In the genomic region with DNA sequence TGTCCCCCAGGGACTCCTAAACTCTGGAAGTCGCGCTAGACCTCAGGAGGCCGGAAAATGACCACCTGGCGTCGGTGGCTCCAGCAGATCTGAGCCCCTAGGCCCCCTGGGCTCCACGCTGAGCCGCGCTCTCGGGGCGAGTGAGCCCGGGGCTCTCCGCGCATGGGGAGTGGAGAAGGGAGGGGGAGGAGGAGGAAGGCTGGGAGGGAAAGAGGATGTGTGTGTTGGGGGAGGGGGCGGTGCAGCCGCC, we compare ENCODE assay signal across 1 cellular context.
TF ChIP-seq lines count a peak whose summit lies in the region.

No MANE protein-coding gene starts in this region.

TF ChIP-seq in K562, 482 proteins besides CTCF, POLR2A, EP300 and RAD21 (continued from another document):
- no peak for TF ChIP-seq TFE3 (CRISPR knock-in tag; IDR thresholded peaks at IDR 0.05)
- TF ChIP-seq GATAD2A (IDR thresholded peaks at IDR 0.05), result 0 out of 2 replicates have a peak, but pooled peaks have one; percentile 9
- no peak for TF ChIP-seq NR0B1 (IDR thresholded peaks at IDR 0.05; ENCODE audit: partially characterized antibody)
- TF ChIP-seq WHSC1 (IDR thresholded peaks at IDR 0.05; ENCODE audit: low read length), result no peak
- TF ChIP-seq BHLHE40 (IDR thresholded peaks at IDR 0.05; ENCODE audit: low read length), result no peak
- TF ChIP-seq ATF6 (CRISPR knock-in tag; IDR thresholded peaks at IDR 0.05), result no peak
- no peak for TF ChIP-seq RBM34 (IDR thresholded peaks at IDR 0.05; ENCODE audit: borderline replicate concordance, insufficient read depth, low read length)
- peak; percentile 33 for TF ChIP-seq ATF7 (IDR thresholded peaks at IDR 0.05)
- 0 out of 2 replicates have a peak, but pooled peaks have one; percentile 1 for TF ChIP-seq CBX5 (IDR thresholded peaks at IDR 0.05; ENCODE audit: borderline replicate concordance, low read depth)
- TF ChIP-seq, protein P1, sequence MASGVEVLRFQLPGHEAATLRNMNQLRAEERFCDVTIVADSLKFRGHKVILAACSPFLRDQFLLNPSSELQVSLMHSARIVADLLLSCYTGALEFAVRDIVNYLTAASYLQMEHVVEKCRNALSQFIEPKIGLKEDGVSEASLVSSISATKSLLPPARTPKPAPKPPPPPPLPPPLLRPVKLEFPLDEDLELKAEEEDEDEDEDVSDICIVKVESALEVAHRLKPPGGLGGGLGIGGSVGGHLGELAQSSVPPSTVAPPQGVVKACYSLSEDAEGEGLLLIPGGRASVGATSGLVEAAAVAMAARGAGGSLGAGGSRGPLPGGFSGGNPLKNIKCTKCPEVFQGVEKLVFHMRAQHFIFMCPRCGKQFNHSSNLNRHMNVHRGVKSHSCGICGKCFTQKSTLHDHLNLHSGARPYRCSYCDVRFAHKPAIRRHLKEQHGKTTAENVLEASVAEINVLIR (CRISPR knock-in tag; IDR thresholded peaks at IDR 0.05), result no peak
- no peak for TF ChIP-seq CBX3 (IDR thresholded peaks at IDR 0.05; ENCODE audit: borderline replicate concordance in 1 of 2, low read length in 2 of 2)
- TF ChIP-seq ZEB2 (IDR thresholded peaks at IDR 0.05), result no peak
- no peak for TF ChIP-seq SMC3 (conservative IDR thresholded peaks at IDR 0.05; ENCODE audit: insufficient read depth, low read depth, low read length)
- TF ChIP-seq CBFA2T2 (conservative IDR thresholded peaks at IDR 0.05), result no peak
- TF ChIP-seq ZNF79 (CRISPR knock-in tag; IDR thresholded peaks at IDR 0.05; ENCODE audit: low read depth), result no peak
- TF ChIP-seq NFE2L1 (tag; IDR thresholded peaks at IDR 0.05; ENCODE audit: borderline replicate concordance, low read depth), result no peak
- TF ChIP-seq POLR2AphosphoS5 (IDR thresholded peaks at IDR 0.05; ENCODE audit: control insufficient read depth, insufficient read depth, low read depth, low read length), result peak; percentile 26; the same call in 1 of the 2 replicates
- no peak for TF ChIP-seq SMARCC2 (IDR thresholded peaks at IDR 0.05; ENCODE audit: low read depth)
- peak; percentile 86 for TF ChIP-seq ZNF175 (CRISPR knock-in tag; IDR thresholded peaks at IDR 0.05; ENCODE audit: low read depth)
- no peak for TF ChIP-seq ZNF695 (CRISPR knock-in tag; IDR thresholded peaks at IDR 0.05)
